ENCODE assay signal across 17 cellular contexts in the genomic region with DNA sequence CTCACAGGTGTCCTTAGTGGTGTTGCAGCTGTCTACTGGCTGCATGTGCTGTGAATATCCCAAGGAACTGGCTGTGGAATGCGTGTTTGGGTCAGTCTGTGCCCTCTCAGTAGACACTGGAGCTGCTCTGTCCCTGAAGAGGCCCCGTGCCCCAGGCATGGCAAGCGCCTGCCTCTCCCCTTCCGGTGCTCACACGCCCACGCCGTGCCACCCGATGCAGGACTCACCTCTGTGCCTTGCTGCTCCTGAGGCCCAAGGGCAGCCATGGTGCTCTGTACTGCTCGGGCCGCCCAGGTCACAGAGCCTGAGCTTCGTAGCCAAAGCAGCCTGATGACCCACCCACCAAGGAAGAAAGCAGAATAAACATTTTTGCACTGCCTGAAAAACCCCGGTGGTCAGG. TPM values are rescaled to one million over a fixed set of nuclear protein-coding genes. Genes with fewer than 3 reads are reported as not detected.
DNase-seq lines count a peak whose midpoint lies in the region; ATAC-seq and TF ChIP-seq lines count a peak whose summit lies in the region.
"Had no signal": no experiment of that assay in that cellular context is flagged by ENCODE, and none has a peak within 500 bp of the region (broad histone marks: within the 10 kb centered on the region; RNA-seq: fewer than 3 reads in every experiment).

No MANE protein-coding gene starts in this region.

- H3K27me3 Mint-ChIP-seq in stimulated activated naive B cell treated with anti-CD40 and anti-IgM and Interleukin-4, amounts not matched to agents 10 μg/mL and 1 μg/mL and 100 μg/mL, for 72 hours = no peaks in the 10 kb centered on the region
- H3K27me3 Mint-ChIP-seq: activated CD8-positive, alpha-beta T cell treated with anti-CD3 and anti-CD28 coated beads for 36 hours; IgD-negative memory B cell had no signal

- no peaks in the 10 kb centered on the region for H3K9me3 ChIP-seq in right cardiac atrium (ENCODE audit: control insufficient read depth, low read length)
- H3K9me3 ChIP-seq in RWPE2 (ENCODE audit: severe bottlenecking) = no peaks in the 10 kb centered on the region
- H3K9me3 ChIP-seq: ovary, tibial artery had no signal

- peaks cover 37 to 44% of the 10 kb centered on the region in 2 donors for H3K36me3 Mint-ChIP-seq in stimulated activated naive B cell treated with anti-CD40 and anti-IgM and Interleukin-4, amounts not matched to agents 10 μg/mL and 1 μg/mL and 100 μg/mL, for 72 hours
- H3K36me3 Mint-ChIP-seq: IgD-negative memory B cell had no signal

- no peak overlapping the region for H3K4me3 ChIP-seq in right cardiac atrium (ENCODE audit: low read length)
- no peak overlapping the region for H3K4me3 ChIP-seq in RWPE2 (ENCODE audit: severe bottlenecking)
- H3K4me3 ChIP-seq: ovary, skin epidermis, tibial artery had no signal

- H3K27ac Mint-ChIP-seq in stimulated activated naive B cell treated with anti-CD40 and anti-IgM and Interleukin-4, amounts not matched to agents 10 μg/mL and 1 μg/mL and 100 μg/mL, for 72 hours = peak overlapping the region; percentile 66
- H3K27ac Mint-ChIP-seq: activated CD8-positive, alpha-beta T cell treated with anti-CD3 and anti-CD28 coated beads for 36 hours; activated T-helper 1 cell treated with anti-CD3 and anti-CD28 coated beads, Interleukin-12 subunit alpha, Interleukin-12 subunit beta, Interleukin-2, Interleukin-4 antibody, amounts not matched to agents 30 ng/mL and 10 ng/mL and 1 ng/mL, durations not matched to agents 14 hours and 24 hours and 36 hours; IgD-negative memory B cell had no signal

- in situ Hi-C loops in GM13976 (cut with MboI; ENCODE audit: low sequenced_read_pairs, unreplicated experiment) = no loop called here

- no peak overlapping the region for H3K27ac ChIP-seq in right cardiac atrium (ENCODE audit: low read length)
- H3K27ac ChIP-seq in RWPE2 (ENCODE audit: poor library complexity, severe bottlenecking) = no peak overlapping the region
- H3K27ac ChIP-seq: ovary, skin epidermis, tibial artery had no signal

- peak; percentile 3 to 14 for ATAC-seq in right cardiac atrium
- ATAC-seq in RWPE2 (ENCODE audit: low read depth) = peak; percentile 25
- no peak for ATAC-seq in stimulated activated naive B cell treated with anti-CD40 and anti-IgM and Interleukin-4, amounts not matched to agents 10 μg/mL and 1 μg/mL and 100 μg/mL, for 72 hours (replicated peaks)
- ATAC-seq: activated CD8-positive, alpha-beta T cell treated with anti-CD3 and anti-CD28 coated beads for 36 hours had no signal

- DNase-seq in right cardiac atrium (peak in 2 of 3 donors; percentile 54 to 63), cardiac septum (ENCODE audit: low spot score) (no peak), RWPE2 (ENCODE audit: low spot score) (peak; percentile 64), islet precursor cell (peak; percentile 47), GM13976 (ENCODE audit: low spot score) (no peak), NCI-H146 (lab: John Stamatoyannopoulos, UW) (no peak), RPMI8226 (no peak)
- no peak for DNase-seq in stimulated activated naive B cell treated with anti-CD40 and anti-IgM and Interleukin-4, amounts not matched to agents 10 μg/mL and 1 μg/mL and 100 μg/mL, for 72 hours
- DNase-seq: activated CD8-positive, alpha-beta T cell treated with anti-CD3 and anti-CD28 coated beads for 36 hours; hippocampal formation; NCI-H2029; NCI-H510A treated with DMSO at 0.1 percent for 48 hours; tibial artery had no signal

- H3K27me3 ChIP-seq in right cardiac atrium (ENCODE audit: control insufficient read depth, insufficient read depth) (no peaks in the 10 kb centered on the region), RWPE2 (ENCODE audit: insufficient read depth, poor library complexity, severe bottlenecking) (no peaks in the 10 kb centered on the region)
- H3K27me3 ChIP-seq: ovary, tibial artery had no signal

- no peaks in the 10 kb centered on the region for H3K36me3 ChIP-seq in RWPE2 (ENCODE audit: low read depth)
- H3K36me3 ChIP-seq: ovary had no signal

- no peaks in the 10 kb centered on the region for H3K9me3 Mint-ChIP-seq in stimulated activated naive B cell treated with anti-CD40 and anti-IgM and Interleukin-4, amounts not matched to agents 10 μg/mL and 1 μg/mL and 100 μg/mL, for 72 hours
- H3K9me3 Mint-ChIP-seq: activated CD8-positive, alpha-beta T cell treated with anti-CD3 and anti-CD28 coated beads for 36 hours; activated T-helper 1 cell treated with anti-CD3 and anti-CD28 coated beads, Interleukin-12 subunit alpha, Interleukin-12 subunit beta, Interleukin-2, Interleukin-4 antibody, amounts not matched to agents 30 ng/mL and 10 ng/mL and 1 ng/mL, durations not matched to agents 14 hours and 24 hours and 36 hours; IgD-negative memory B cell had no signal

- intact Hi-C loops in right cardiac atrium (cut with DNase I) = no loop called here
- intact Hi-C loops in cardiac septum (cut with DNase I) = no loop called here

- H3K4me1 ChIP-seq in right cardiac atrium (ENCODE audit: control insufficient read depth, insufficient read depth, low read length) (no peaks in the 10 kb centered on the region), RWPE2 (ENCODE audit: insufficient read depth, poor library complexity, severe bottlenecking) (peaks cover 5% of the 10 kb centered on the region)
- H3K4me1 ChIP-seq: tibial artery had no signal

- no peak for TF ChIP-seq CTCF in RWPE2 (IDR thresholded peaks at IDR 0.05; ENCODE audit: poor library complexity, severe bottlenecking)
- no peak for TF ChIP-seq CTCF in GM13976 (IDR thresholded peaks at IDR 0.05; ENCODE audit: borderline replicate concordance, control extremely low read depth, extremely low read depth, insufficient read depth, missing control alignments)

- 63% methylated on average over 12 of the region's 12 CpGs for WGBS in right cardiac atrium

- no peak overlapping the region for H3K4me3 Mint-ChIP-seq in stimulated activated naive B cell treated with anti-CD40 and anti-IgM and Interleukin-4, amounts not matched to agents 10 μg/mL and 1 μg/mL and 100 μg/mL, for 72 hours
- H3K4me3 Mint-ChIP-seq: activated CD8-positive, alpha-beta T cell treated with anti-CD3 and anti-CD28 coated beads for 36 hours; activated T-helper 1 cell treated with anti-CD3 and anti-CD28 coated beads, Interleukin-12 subunit alpha, Interleukin-12 subunit beta, Interleukin-2, Interleukin-4 antibody, amounts not matched to agents 30 ng/mL and 10 ng/mL and 1 ng/mL, durations not matched to agents 14 hours and 24 hours and 36 hours had no signal

- H3K4me1 Mint-ChIP-seq in stimulated activated naive B cell treated with anti-CD40 and anti-IgM and Interleukin-4, amounts not matched to agents 10 μg/mL and 1 μg/mL and 100 μg/mL, for 72 hours = peaks cover 0 to 2% of the 10 kb centered on the region in 2 donors

RNA-seq across cellular contexts. Expression of gene RGS11, which starts 10.0 kb away (rescaled TPM):
- 10 to 100 TPM; 11.6 to 23.8 (median 17.6) TPM for total RNA-seq in right cardiac atrium
- polyA plus RNA-seq in right cardiac atrium = 15.5 TPM
- total RNA-seq in cardiac septum = 31.4 TPM
- total RNA-seq: activated CD8-positive, alpha-beta T cell treated with anti-CD3 and anti-CD28 coated beads for 36 hours had no signal
- polyA plus RNA-seq: IgD-negative memory B cell had no signal

RNA-seq across cellular contexts. Expression of gene ARHGDIG, which starts 14.7 kb away (rescaled TPM):
- 10 to 100 TPM in 1 of 4 donors, 1 to 10 TPM in 3; 3.5 to 11.3 (median 4.9) TPM for total RNA-seq in right cardiac atrium
- 7.7 TPM for polyA plus RNA-seq in right cardiac atrium
- total RNA-seq in cardiac septum = 2.8 TPM
- total RNA-seq: activated CD8-positive, alpha-beta T cell treated with anti-CD3 and anti-CD28 coated beads for 36 hours; activated T-helper 1 cell treated with anti-CD3 and anti-CD28 coated beads, Interleukin-12 subunit alpha, Interleukin-12 subunit beta, Interleukin-2, Interleukin-4 antibody, amounts not matched to agents 30 ng/mL and 10 ng/mL and 1 ng/mL, durations not matched to agents 14 hours and 24 hours and 36 hours had no signal
- polyA plus RNA-seq: IgD-negative memory B cell had no signal

RNA-seq across cellular contexts. Expression of gene PDIA2, which starts 17.3 kb away (rescaled TPM):
- total RNA-seq in right cardiac atrium (10 to 100 TPM in 1 of 4 donors, 1 to 10 TPM in 3; 2.1 to 10.0 (median 2.3) TPM), cardiac septum (0.81 TPM)
- 0.91 TPM for polyA plus RNA-seq in right cardiac atrium
- total RNA-seq: activated CD8-positive, alpha-beta T cell treated with anti-CD3 and anti-CD28 coated beads for 36 hours; activated T-helper 1 cell treated with anti-CD3 and anti-CD28 coated beads, Interleukin-12 subunit alpha, Interleukin-12 subunit beta, Interleukin-2, Interleukin-4 antibody, amounts not matched to agents 30 ng/mL and 10 ng/mL and 1 ng/mL, durations not matched to agents 14 hours and 24 hours and 36 hours had no signal
- polyA plus RNA-seq: IgD-negative memory B cell had no signal

RNA-seq across cellular contexts. Expression of gene FAM234A, which starts 31.1 kb away (rescaled TPM):
- 100 to 1,000 TPM; 131 to 145 (median 139) TPM for total RNA-seq in right cardiac atrium
- polyA plus RNA-seq in right cardiac atrium = 171 TPM
- 137 TPM for total RNA-seq in cardiac septum

RNA-seq across cellular contexts. Expression of gene LUC7L, which starts 36.5 kb away (rescaled TPM):
- total RNA-seq in right cardiac atrium = 10 to 100 TPM; 28.1 to 32.0 (median 30.2) TPM
- 32.1 TPM for polyA plus RNA-seq in right cardiac atrium
- 30.9 TPM for total RNA-seq in cardiac septum

Comparison
In these comparisons a context has a peak if more than half of its experiments do, and no peak if none do; other contexts are left out.
1. DNase-seq: peak in right cardiac atrium (2 of 3), RWPE2 (single experiment) and islet precursor cell (single experiment); none in cardiac septum (single experiment), stimulated activated naive B cell treated with anti-CD40 and anti-IgM and Interleukin-4, amounts not matched to agents 10 μg/mL and 1 μg/mL and 100 μg/mL, for 72 hours (single experiment), GM13976 (single experiment), NCI-H146 (single experiment) and RPMI8226 (single experiment).
2. ATAC-seq: peak in right cardiac atrium (2 of 2) and RWPE2 (single experiment); none in stimulated activated naive B cell treated with anti-CD40 and anti-IgM and Interleukin-4, amounts not matched to agents 10 μg/mL and 1 μg/mL and 100 μg/mL, for 72 hours (0 of 2).